In the genomic region with DNA sequence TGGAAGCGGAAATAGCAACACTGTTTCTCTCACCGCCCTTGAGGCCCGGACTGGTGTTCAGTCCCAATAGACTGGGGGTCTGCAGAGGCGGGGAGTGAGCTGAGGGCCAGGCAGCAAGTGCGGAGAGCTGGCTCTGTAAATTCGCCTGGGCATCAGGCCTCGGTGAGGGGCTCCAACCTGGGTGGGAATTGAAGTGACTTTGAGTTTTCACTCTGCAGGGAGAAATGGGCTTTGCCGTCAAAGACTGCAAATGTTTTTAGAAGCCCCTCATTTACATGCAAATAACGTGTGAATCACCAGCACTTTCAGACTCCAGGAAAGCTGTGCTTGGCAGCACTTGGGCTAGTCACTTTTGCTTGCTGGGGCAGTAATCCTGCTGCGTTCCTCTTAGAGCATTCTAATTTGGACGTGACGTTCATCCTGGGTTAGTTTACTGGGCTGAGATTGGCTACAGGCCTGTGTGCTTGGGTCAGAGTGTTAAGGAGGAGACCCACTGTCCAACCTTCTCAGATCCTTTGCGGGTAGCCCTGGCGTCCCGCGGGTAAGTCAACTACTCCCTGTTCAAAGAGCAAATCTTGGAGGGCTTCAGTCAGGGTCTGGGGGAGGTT, we compare ENCODE assay signal across 1 cellular context.
TF ChIP-seq lines count a peak whose summit lies in the region.

No MANE protein-coding gene starts in this region.

TF ChIP-seq in H1, 55 proteins besides CTCF, POLR2A, EP300 and RAD21:
- TF ChIP-seq SIN3A (conservative IDR thresholded peaks at IDR 0.05 in 1 of 2, IDR thresholded peaks at IDR 0.05 in 1 of 2; ENCODE audit: low read depth in 1 of 2, low read length in 2 of 2) (0 out of 4 replicates have a peak, but pooled peaks of 1 of the 2 experiments have one; percentile 32), CREB1 (IDR thresholded peaks at IDR 0.05) (peak; percentile 67; the same call in 1 of the 2 replicates), SP1 (IDR thresholded peaks at IDR 0.05; ENCODE audit: low read depth, low read length) (no peak), JUND (IDR thresholded peaks at IDR 0.05; ENCODE audit: low read length) (peak; percentile 71), ASH2L (IDR thresholded peaks at IDR 0.05; ENCODE audit: low read length) (peak; percentile 57), NANOG (IDR thresholded peaks at IDR 0.05; ENCODE audit: insufficient read depth, low read depth, low read length, poor library complexity, severe bottlenecking) (peak; percentile 32), CBX8 (IDR thresholded peaks at IDR 0.05; ENCODE audit: borderline replicate concordance, low read depth, low read length) (no peak), SP2 (IDR thresholded peaks at IDR 0.05; ENCODE audit: low read length) (no peak), TBP (IDR thresholded peaks at IDR 0.05; ENCODE audit: low read depth, low read length) (no peak), YY1 (IDR thresholded peaks at IDR 0.05; ENCODE audit: low read depth, low read length) (0 out of 2 replicates have a peak, but pooled peaks have one; percentile 4)
